Comparison of ENCODE assay signal across 8 cellular contexts in genomic region chr1:168386949-168387586, GRCh38.
DNase-seq lines count a peak whose midpoint lies in the region; ATAC-seq and TF ChIP-seq lines count a peak whose summit lies in the region.

No MANE protein-coding gene starts in this region.

- no peak for ATAC-seq in GM21576 (IDR thresholded peaks at IDR 0.05; ENCODE audit: unreplicated experiment)

- peaks cover 6% of the 10 kb centered on the region for H3K27me3 Mint-ChIP-seq in activated T-helper 2 cell treated with anti-CD3 and anti-CD28 coated beads, Interferon-gamma antibody, Interleukin-2, Interleukin-4, amounts not matched to agents 10 μg/mL and 5 μg/mL and 100 μg/mL, durations not matched to agents 14 hours and 24 hours and 36 hours (ENCODE audit: low read depth)
- H3K27me3 Mint-ChIP-seq in Caco-2 (ENCODE audit: insufficient read depth, unreplicated experiment) = no peaks in the 10 kb centered on the region

- H3K9me3 Mint-ChIP-seq in activated T-helper 2 cell treated with anti-CD3 and anti-CD28 coated beads, Interferon-gamma antibody, Interleukin-2, Interleukin-4, amounts not matched to agents 10 μg/mL and 5 μg/mL and 100 μg/mL, durations not matched to agents 14 hours and 24 hours and 36 hours = peaks cover 2% of the 10 kb centered on the region
- no peaks in the 10 kb centered on the region for H3K9me3 Mint-ChIP-seq in Caco-2 (ENCODE audit: unreplicated experiment)

- H3K4me1 Mint-ChIP-seq in activated T-helper 2 cell treated with anti-CD3 and anti-CD28 coated beads, Interferon-gamma antibody, Interleukin-2, Interleukin-4, amounts not matched to agents 10 μg/mL and 5 μg/mL and 100 μg/mL, durations not matched to agents 14 hours and 24 hours and 36 hours (ENCODE audit: low read depth) = peaks cover 17% of the 10 kb centered on the region
- H3K4me1 Mint-ChIP-seq in Caco-2 (ENCODE audit: low read depth, unreplicated experiment) = peaks cover 1% of the 10 kb centered on the region

- 30 to 49% (median 33%) methylated on average over 25 of the region's 25 CpGs for WGBS in spleen, 5 donors

- H3K36me3 ChIP-seq in left ventricle myocardium inferior (no peaks in the 10 kb centered on the region), spleen (no peaks in the 10 kb centered on the region), Caco-2 (ENCODE audit: control insufficient read depth, insufficient read depth, low read length) (peaks cover 3% of the 10 kb centered on the region; the same call in 1 of the 2 replicates)

- H3K36me3 Mint-ChIP-seq in activated T-helper 2 cell treated with anti-CD3 and anti-CD28 coated beads, Interferon-gamma antibody, Interleukin-2, Interleukin-4, amounts not matched to agents 10 μg/mL and 5 μg/mL and 100 μg/mL, durations not matched to agents 14 hours and 24 hours and 36 hours (ENCODE audit: low read depth) = no peaks in the 10 kb centered on the region
- H3K36me3 Mint-ChIP-seq in Caco-2 (ENCODE audit: insufficient read depth, unreplicated experiment) = peaks cover 19% of the 10 kb centered on the region

- POLR2A ChIA-PET in Caco-2 (lab: Charles Lee) = no interaction called here

- intact Hi-C loops in activated T-helper 2 cell treated with anti-CD3 and anti-CD28 coated beads, Interferon-gamma antibody, Interleukin-2, Interleukin-4, amounts not matched to agents 10 μg/mL and 5 μg/mL and 100 μg/mL, durations not matched to agents 14 hours and 24 hours and 36 hours (cut with micrococcal nuclease) = loop anchor here (2.0 kb wide), 1 partner anchor 24 kb away; no protein-coding TSS in a partner anchor
- intact Hi-C loops in left ventricle myocardium inferior (cut with micrococcal nuclease) (no loop called here), spleen (cut with DNase I; ENCODE audit: low total_unique reads) (no loop called here), Caco-2 (cut with micrococcal nuclease; ENCODE audit: unreplicated experiment) (no loop called here)

- peak overlapping the region; percentile 32 for H3K4me3 ChIP-seq in left ventricle myocardium inferior
- H3K4me3 ChIP-seq in spleen = peak overlapping the region in 1 of 8 donors; percentile 32
- no peak overlapping the region for H3K4me3 ChIP-seq in Caco-2 (ENCODE audit: low read depth, low read length)

- H3K9me3 ChIP-seq in left ventricle myocardium inferior (replicated peaks) = no peaks in the 10 kb centered on the region
- H3K9me3 ChIP-seq in spleen = no peaks in the 10 kb centered on the region
- H3K9me3 ChIP-seq in Caco-2 = no peaks in the 10 kb centered on the region

- DNase-seq in DMS79 treated with DMSO at 0.1 percent for 48 hours (lab: John Stamatoyannopoulos, UW) = peak; percentile 32
- peak; percentile 93 for DNase-seq in NCI-H69 (lab: John Stamatoyannopoulos, UW)
- peak; percentile 62 for DNase-seq in activated T-helper 2 cell treated with anti-CD3 and anti-CD28 coated beads, Interferon-gamma antibody, Interleukin-2, Interleukin-4, amounts not matched to agents 10 μg/mL and 5 μg/mL and 100 μg/mL, durations not matched to agents 14 hours and 24 hours and 36 hours (ENCODE audit: low spot score)
- no peak for DNase-seq in left ventricle myocardium inferior
- peak; percentile 85 for DNase-seq in spleen
- DNase-seq in Caco-2 = no peak
- no peak for DNase-seq in SW 1271 (lab: John Stamatoyannopoulos, UW)

- H3K4me3 Mint-ChIP-seq in activated T-helper 2 cell treated with anti-CD3 and anti-CD28 coated beads, Interferon-gamma antibody, Interleukin-2, Interleukin-4, amounts not matched to agents 10 μg/mL and 5 μg/mL and 100 μg/mL, durations not matched to agents 14 hours and 24 hours and 36 hours (ENCODE audit: low read depth) = peak overlapping the region; percentile 48
- no peak overlapping the region for H3K4me3 Mint-ChIP-seq in Caco-2 (ENCODE audit: unreplicated experiment)

- no TSS peak for BruUV-seq in Caco-2 (replicated peaks; lab: Mats Ljungman, UMichigan)

- H3K27me3 ChIP-seq in left ventricle myocardium inferior (ENCODE audit: low read depth) = peaks cover 14% of the 10 kb centered on the region
- peaks cover 0 to 10% (median 0%) of the 10 kb centered on the region in 7 donors for H3K27me3 ChIP-seq in spleen (replicated peaks in 1 of 7)
- no peaks in the 10 kb centered on the region for H3K27me3 ChIP-seq in Caco-2 (replicated peaks; ENCODE audit: control insufficient read depth, insufficient read depth, low read length)

- TF ChIP-seq POLR2A in spleen (IDR thresholded peaks at IDR 0.05) = no peak

- CTCF ChIA-PET in Caco-2 (lab: Charles Lee) = no interaction called here

- H3K27ac ChIP-seq in left ventricle myocardium inferior (replicated peaks) = no peak overlapping the region
- H3K27ac ChIP-seq in spleen = no peak overlapping the region

- no peak for TF ChIP-seq CTCF in left ventricle myocardium inferior (IDR thresholded peaks at IDR 0.05; ENCODE audit: borderline replicate concordance)
- TF ChIP-seq CTCF in spleen (IDR thresholded peaks at IDR 0.05 in 8 of 11, conservative IDR thresholded peaks at IDR 0.05 in 3 of 11) = no peak
- no peak for TF ChIP-seq CTCF in Caco-2 (IDR thresholded peaks at IDR 0.05; ENCODE audit: insufficient read depth in 1 of 2, low read depth in 1 of 2, low read length in 1 of 2, severe bottlenecking in 1 of 2, unreplicated experiment in 1 of 2)

- H3K4me1 ChIP-seq in left ventricle myocardium inferior (peaks cover 7% of the 10 kb centered on the region), spleen (peaks cover 0 to 21% (median 1%) of the 10 kb centered on the region in 6 donors), Caco-2 (no peaks in the 10 kb centered on the region)

- peak overlapping the region; percentile 74 for H3K27ac Mint-ChIP-seq in activated T-helper 2 cell treated with anti-CD3 and anti-CD28 coated beads, Interferon-gamma antibody, Interleukin-2, Interleukin-4, amounts not matched to agents 10 μg/mL and 5 μg/mL and 100 μg/mL, durations not matched to agents 14 hours and 24 hours and 36 hours
- no peak overlapping the region for H3K27ac Mint-ChIP-seq in Caco-2 (ENCODE audit: unreplicated experiment)

Comparison
In these comparisons a context has a peak if more than half of its experiments do, and no peak if none do; other contexts are left out.
1. DNase-seq: peak in DMS79 treated with DMSO at 0.1 percent for 48 hours (single experiment), NCI-H69 (single experiment), activated T-helper 2 cell treated with anti-CD3 and anti-CD28 coated beads, Interferon-gamma antibody, Interleukin-2, Interleukin-4, amounts not matched to agents 10 μg/mL and 5 μg/mL and 100 μg/mL, durations not matched to agents 14 hours and 24 hours and 36 hours (single experiment) and spleen (single experiment); none in left ventricle myocardium inferior (single experiment), Caco-2 (0 of 2) and SW 1271 (0 of 2).